ENCODE assay signal across 17 cellular contexts in genomic region chr14:99750746-99751450, GRCh38. TPM values are rescaled to one million over a fixed set of nuclear protein-coding genes. Genes with fewer than 3 reads are reported as not detected.
DNase-seq lines count a peak whose midpoint lies in the region; ATAC-seq, FAIRE-seq and TF ChIP-seq lines count a peak whose summit lies in the region.
"Had no signal": no experiment of that assay in that cellular context is flagged by ENCODE, and none has a peak within 500 bp of the region (broad histone marks: within the 10 kb centered on the region; RNA-seq: fewer than 3 reads in every experiment).

No MANE protein-coding gene starts in this region.

- no peak for FAIRE-seq in kidney (lab: Jason Lieb, UNC)
- FAIRE-seq: GM19239 had no signal

- no peak overlapping the region for H3K4me3 ChIP-seq in BLaER1 treated with 17β-estradiol and CSF1 and Interleukin-3, amounts not matched to agents 10 nM and 100 nM
- H3K4me3 ChIP-seq in NT2/D1 (ENCODE audit: insufficient read length, low read depth), result no peak overlapping the region
- no peak overlapping the region for H3K4me3 ChIP-seq in kidney (ENCODE audit: low read length in 2 of 2)
- H3K4me3 ChIP-seq in sigmoid colon, result no peak overlapping the region
- no peak overlapping the region for H3K4me3 ChIP-seq in lower leg skin (ENCODE audit: low read depth, poor library complexity, severe bottlenecking)

- no peaks in the 10 kb centered on the region for H3K36me3 ChIP-seq in BLaER1 treated with 17β-estradiol and CSF1 and Interleukin-3, amounts not matched to agents 10 nM and 100 nM
- H3K36me3 ChIP-seq in NT2/D1 (ENCODE audit: insufficient read depth, insufficient read length, low read length), result no peaks in the 10 kb centered on the region
- H3K36me3 ChIP-seq in kidney (ENCODE audit: control insufficient read depth in 1 of 2, insufficient read depth in 2 of 2, low read length in 2 of 2), result no peaks in the 10 kb centered on the region
- no peaks in the 10 kb centered on the region for H3K36me3 ChIP-seq in sigmoid colon

- H3K9me3 Mint-ChIP-seq in activated T-cell treated with anti-CD3 and anti-CD28 coated beads, Interleukin-2, amount 50 U/mL, for 72 hours, result no peaks in the 10 kb centered on the region
- H3K9me3 Mint-ChIP-seq: CD4-positive, CD25-positive, alpha-beta regulatory T cell had no signal

- TF ChIP-seq CTCF in kidney (IDR thresholded peaks at IDR 0.05; ENCODE audit: borderline replicate concordance, extremely low read depth, insufficient read depth) (no peak), sigmoid colon (IDR thresholded peaks at IDR 0.05) (no peak), lower leg skin (IDR thresholded peaks at IDR 0.05) (no peak)

- peaks cover 4% of the 10 kb centered on the region for H3K4me1 Mint-ChIP-seq in activated T-cell treated with anti-CD3 and anti-CD28 coated beads, Interleukin-2, amount 50 U/mL, for 72 hours (ENCODE audit: low read depth)

- no peak overlapping the region for H3K4me3 Mint-ChIP-seq in activated T-cell treated with anti-CD3 and anti-CD28 coated beads, Interleukin-2, amount 50 U/mL, for 72 hours
- H3K4me3 Mint-ChIP-seq: CD4-positive, CD25-positive, alpha-beta regulatory T cell had no signal

- TF ChIP-seq POLR2A in sigmoid colon (IDR thresholded peaks at IDR 0.05) (no peak), lower leg skin (IDR thresholded peaks at IDR 0.05) (no peak)

- peaks cover 37% of the 10 kb centered on the region for H3K27me3 Mint-ChIP-seq in activated T-cell treated with anti-CD3 and anti-CD28 coated beads, Interleukin-2, amount 50 U/mL, for 72 hours (ENCODE audit: low read depth)

- peak overlapping the region in 9 of 11 experiments; percentile 85 to 98 (median 94); a peak in 17 of 22 replicates for H3K4me2 ChIP-seq in BLaER1 treated with 17β-estradiol and CSF1 and Interleukin-3, amounts not matched to agents 10 nM and 100 nM

- H3K27me3 ChIP-seq in BLaER1 treated with 17β-estradiol and CSF1 and Interleukin-3, amounts not matched to agents 10 nM and 100 nM, result peaks cover 0 to 63% (median 0%) of the 10 kb centered on the region in 11 experiments; a peak in 6 of 22 replicates
- H3K27me3 ChIP-seq in NT2/D1 (ENCODE audit: insufficient read depth, insufficient read length) (no peaks in the 10 kb centered on the region), sigmoid colon (no peaks in the 10 kb centered on the region)

- H3K4me1 ChIP-seq in BLaER1 treated with 17β-estradiol and CSF1 and Interleukin-3, amounts not matched to agents 10 nM and 100 nM, result peaks cover 69 to 100% (median 99%) of the 10 kb centered on the region in 10 experiments
- H3K4me1 ChIP-seq in NT2/D1 (ENCODE audit: insufficient read depth, insufficient read length) (peaks cover 22% of the 10 kb centered on the region), kidney (ENCODE audit: control insufficient read depth in 1 of 2, insufficient read depth in 1 of 2, low read depth in 1 of 2, low read length in 2 of 2) (peaks cover 12 to 53% of the 10 kb centered on the region in 2 donors), sigmoid colon (peaks cover 0 to 87% (median 74%) of the 10 kb centered on the region in 4 donors)
- H3K4me1 ChIP-seq: Caco-2 had no signal

- peaks cover 0 to 20% (median 0%) of the 10 kb centered on the region in 11 experiments; a peak in 4 of 22 replicates for H4K20me1 ChIP-seq in BLaER1 treated with 17β-estradiol and CSF1 and Interleukin-3, amounts not matched to agents 10 nM and 100 nM

- H3K27ac Mint-ChIP-seq in activated T-cell treated with anti-CD3 and anti-CD28 coated beads, Interleukin-2, amount 50 U/mL, for 72 hours, result no peak overlapping the region

- WGBS in sigmoid colon, 2 donors, result 71 to 87% methylated on average over 11 of the region's 11 CpGs
- WGBS in lower leg skin, 2 donors, result 90 to 98% methylated on average over 11 of the region's 11 CpGs

- ATAC-seq in esophagus mucosa (no peak), HG03159 (IDR thresholded peaks at IDR 0.05; ENCODE audit: unreplicated experiment) (no peak)
- ATAC-seq in activated T-cell treated with anti-CD3 and anti-CD28 coated beads, Interleukin-2, amount 50 U/mL, for 72 hours (replicated peaks in 1 of 2), result no peak

- no peak for DNase-seq in NT2/D1 (ENCODE audit: low read depth, low spot score)
- peak; percentile 56 for DNase-seq in kidney
- no peak for DNase-seq in sigmoid colon
- DNase-seq in activated T-cell treated with anti-CD3 and anti-CD28 coated beads, Interleukin-2, amount 50 U/mL, for 72 hours, result no peak
- DNase-seq in lower leg skin (ENCODE audit: low spot score in 2 of 2), result no peak
- DNase-seq: Caco-2; CD4-positive, CD25-positive, alpha-beta regulatory T cell; EL; H7; NCI-H187 treated with DMSO at 0.1 percent for 48 hours; NCI-H446 had no signal

- H3K27ac ChIP-seq in BLaER1 treated with 17β-estradiol and CSF1 and Interleukin-3, amounts not matched to agents 10 nM and 100 nM, result peak overlapping the region in 3 of 11 experiments; percentile 4 to 62 (median 38); a peak in 3 of 22 replicates
- H3K27ac ChIP-seq in kidney (ENCODE audit: low read depth in 2 of 2, low read length in 2 of 2), result no peak overlapping the region
- H3K27ac ChIP-seq in sigmoid colon, result peak overlapping the region; percentile 79 to 92 (median 84)

- intact Hi-C loops in kidney (cut with DNase I) (no loop called here), sigmoid colon (cut with DNase I) (no loop called here), lower leg skin (cut with DNase I; ENCODE audit: low total_unique reads) (no loop called here)

- peak overlapping the region in 3 of 11 experiments; percentile 7 to 32 (median 23); a peak in 4 of 22 replicates for H3K9ac ChIP-seq in BLaER1 treated with 17β-estradiol and CSF1 and Interleukin-3, amounts not matched to agents 10 nM and 100 nM
- peak overlapping the region; percentile 47 for H3K9ac ChIP-seq in NT2/D1 (ENCODE audit: insufficient read length, low read depth)
- H3K9ac ChIP-seq in kidney (ENCODE audit: low read length in 2 of 2), result no peak overlapping the region

- no peak for TF ChIP-seq EP300 in sigmoid colon (IDR thresholded peaks at IDR 0.05)

- no peaks in the 10 kb centered on the region for H3K9me3 ChIP-seq in BLaER1 treated with 17β-estradiol and CSF1 and Interleukin-3, amounts not matched to agents 10 nM and 100 nM (replicated peaks in 1 of 11)
- H3K9me3 ChIP-seq in NT2/D1 (ENCODE audit: insufficient read depth, low read length) (no peaks in the 10 kb centered on the region), kidney (ENCODE audit: control insufficient read depth in 1 of 2, low read length in 2 of 2) (no peaks in the 10 kb centered on the region), sigmoid colon (no peaks in the 10 kb centered on the region)
- H3K9me3 ChIP-seq: Caco-2 had no signal

- H3K36me3 Mint-ChIP-seq in activated T-cell treated with anti-CD3 and anti-CD28 coated beads, Interleukin-2, amount 50 U/mL, for 72 hours (ENCODE audit: insufficient read depth in 2 of 2), result no peaks in the 10 kb centered on the region
- H3K36me3 Mint-ChIP-seq: CD4-positive, CD25-positive, alpha-beta regulatory T cell had no signal

RNA-seq across cellular contexts. Expression of gene EML1, which starts 42.3 kb away (rescaled TPM):
- total RNA-seq in kidney, result 35.9 TPM
- 7.9 TPM for polyA plus RNA-seq in kidney (ENCODE audit: insufficient read depth, low read depth, low replicate concordance)
- total RNA-seq in sigmoid colon, result 100 to 1,000 TPM in 3 of 4 donors, 10 to 100 TPM in 1; 91.5 to 148 (median 141) TPM
- 1 to 10 TPM; 3.9 to 7.8 (median 5.0) TPM for polyA plus RNA-seq in sigmoid colon
- 6.0 TPM for total RNA-seq in esophagus mucosa
- total RNA-seq in activated T-cell treated with anti-CD3 and anti-CD28 coated beads, Interleukin-2, amount 50 U/mL, for 72 hours, result 1 to 10 TPM; 2.4 to 2.6 TPM
- 10 to 100 TPM; 10.7 to 24.7 (median 21.3) TPM for total RNA-seq in lower leg skin
- total RNA-seq: CD4-positive, CD25-positive, alpha-beta regulatory T cell; HT-29; OCI-LY7 had no signal
- polyA plus RNA-seq: CD4-positive, CD25-positive, alpha-beta regulatory T cell had no signal

Comparison
In these comparisons a context has a peak if more than half of its experiments do, and no peak if none do; other contexts are left out.
1. H3K27ac ChIP-seq: peak in sigmoid colon (4 of 4); none in kidney (0 of 2).